ENCODE assay signal across 8 cellular contexts in the genomic region with DNA sequence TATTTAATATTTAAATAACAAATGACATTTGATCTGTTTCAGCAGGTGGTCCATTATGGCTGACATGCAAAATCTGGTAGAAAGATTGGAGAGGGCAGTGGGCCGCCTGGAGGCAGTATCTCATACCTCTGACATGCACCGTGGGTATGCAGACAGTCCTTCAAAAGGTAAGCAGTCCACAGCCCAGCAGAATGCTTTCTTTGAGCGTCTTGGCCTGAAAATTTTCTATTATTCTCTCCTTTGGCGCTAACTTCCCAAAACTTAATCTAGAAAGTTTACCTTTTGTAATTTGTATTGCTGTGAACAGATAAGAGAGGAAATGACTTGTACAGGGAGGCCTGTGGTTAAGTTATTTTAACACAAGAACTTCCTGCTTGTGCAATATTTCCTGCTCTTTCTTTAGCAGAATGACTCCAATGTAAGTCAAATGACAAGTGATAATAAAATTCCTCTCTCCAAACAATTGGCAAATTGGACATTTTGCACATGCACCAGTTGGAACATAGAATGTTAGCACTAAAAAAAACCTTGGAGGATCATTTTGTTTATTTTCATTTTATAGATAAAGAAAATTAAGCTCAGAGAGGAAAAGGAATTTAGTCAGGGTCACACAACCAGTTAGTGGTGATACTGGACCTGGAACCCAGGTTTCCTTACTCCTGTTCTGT. TPM values are rescaled to one million over a fixed set of nuclear protein-coding genes. Genes with fewer than 3 reads are reported as not detected.
DNase-seq lines count a peak whose midpoint lies in the region; ATAC-seq and TF ChIP-seq lines count a peak whose summit lies in the region.

No MANE protein-coding gene starts in this region.

- ATAC-seq in lung (ENCODE audit: insufficient read depth, low FRiP score) (peak; percentile 38), GM21717 (IDR thresholded peaks at IDR 0.05; ENCODE audit: unreplicated experiment) (no peak), HG03571 (IDR thresholded peaks at IDR 0.05; ENCODE audit: unreplicated experiment) (no peak)

- intact Hi-C loops in activated naive CD4-positive, alpha-beta T cell treated with anti-CD3 and anti-CD28 coated beads for 36 hours (cut with micrococcal nuclease) = loop anchor here (1.0 to 2.0 kb wide), 4 partner anchors 8 to 391 kb away; a partner anchor contains a TSS

- H3K9me3 ChIP-seq in lung (ENCODE audit: control insufficient read depth in 2 of 2, insufficient read depth in 1 of 2, low read length in 1 of 2) = no peaks in the 10 kb centered on the region

- no peak for TF ChIP-seq CTCF in lung (IDR thresholded peaks at IDR 0.05; ENCODE audit: control extremely low read depth, extremely low read depth)

- H3K27me3 Mint-ChIP-seq in activated naive CD4-positive, alpha-beta T cell treated with anti-CD3 and anti-CD28 coated beads for 36 hours (ENCODE audit: low read depth) = no peaks in the 10 kb centered on the region

- peaks cover 88% of the 10 kb centered on the region for H3K4me1 Mint-ChIP-seq in activated naive CD4-positive, alpha-beta T cell treated with anti-CD3 and anti-CD28 coated beads for 36 hours (ENCODE audit: low read depth)

- H3K4me3 ChIP-seq in lung = no peak overlapping the region

- H3K36me3 Mint-ChIP-seq in activated naive CD4-positive, alpha-beta T cell treated with anti-CD3 and anti-CD28 coated beads for 36 hours (ENCODE audit: low read depth) = peaks cover 42% of the 10 kb centered on the region

- peaks cover 20 to 23% of the 10 kb centered on the region in 2 donors for H3K36me3 ChIP-seq in lung (ENCODE audit: control insufficient read depth in 2 of 2, insufficient read depth in 2 of 2, low read length in 2 of 2)

- H3K9me3 Mint-ChIP-seq in activated naive CD4-positive, alpha-beta T cell treated with anti-CD3 and anti-CD28 coated beads for 36 hours = no peaks in the 10 kb centered on the region

- H3K27me3 ChIP-seq in lung (ENCODE audit: control insufficient read depth, insufficient read depth) = no peaks in the 10 kb centered on the region

- CTCF ChIA-PET in activated naive CD4-positive, alpha-beta T cell treated with anti-CD3 and anti-CD28 coated beads for 36 hours (lab: Charles Lee) = interaction anchor here (0.6 to 1.0 kb wide), 5 partner anchors 16 to 1071 kb away, joined by 3 to 11 read pairs (median 3); no protein-coding TSS in a partner anchor

- H3K27ac ChIP-seq in caudate nucleus (ENCODE audit: low read depth, low read length) = peak overlapping the region; percentile 84
- peak overlapping the region; percentile 68 to 87 for H3K27ac ChIP-seq in lung (ENCODE audit: low read depth in 1 of 2, low read length in 1 of 2)

- peak overlapping the region; percentile 83 for H3K27ac Mint-ChIP-seq in activated naive CD4-positive, alpha-beta T cell treated with anti-CD3 and anti-CD28 coated beads for 36 hours

- no peak for DNase-seq in activated naive CD4-positive, alpha-beta T cell treated with anti-CD3 and anti-CD28 coated beads for 36 hours
- no peak for DNase-seq in activated naive CD4-positive, alpha-beta T cell treated with Interleukin-2 at 50 U/mL for 16 hours
- peak; percentile 89 to 94 for DNase-seq in NCI-H526 (lab: John Stamatoyannopoulos, UW)
- no peak for DNase-seq in caudate nucleus (lab: John Stamatoyannopoulos, UW)
- DNase-seq in lung (ENCODE audit: low spot score) = no peak
- no peak for DNase-seq in NCI-H1105 treated with DMSO at 0.1 percent for 48 hours (lab: John Stamatoyannopoulos, UW)

- peak overlapping the region; percentile 41 for H3K4me3 Mint-ChIP-seq in activated naive CD4-positive, alpha-beta T cell treated with anti-CD3 and anti-CD28 coated beads for 36 hours

- H3K4me1 ChIP-seq in lung (ENCODE audit: control insufficient read depth in 2 of 2, insufficient read depth in 2 of 2, low read length in 2 of 2) = peaks cover 10 to 35% of the 10 kb centered on the region in 2 donors

- 8 to 22% methylated on average over 4 of the region's 4 CpGs for WGBS in lung, 2 donors

RNA-seq across cellular contexts. Expression of a gene that starts 18.9 kb away (rescaled TPM):
- 100 to 1,000 TPM; 522 to 525 TPM for total RNA-seq in activated naive CD4-positive, alpha-beta T cell treated with anti-CD3 and anti-CD28 coated beads for 36 hours
- total RNA-seq in lung = 100 to 1,000 TPM; 170 to 400 TPM
- 100 to 1,000 TPM; 109 to 454 TPM for polyA plus RNA-seq in lung

RNA-seq across cellular contexts. Expression of a gene that starts 37.6 kb away (rescaled TPM):
- 10 to 100 TPM; 81.3 to 89.7 TPM for total RNA-seq in activated naive CD4-positive, alpha-beta T cell treated with anti-CD3 and anti-CD28 coated beads for 36 hours
- 100 to 1,000 TPM in 1 of 2 donors, 10 to 100 TPM in 1; 73.2 to 152 TPM for total RNA-seq in lung
- polyA plus RNA-seq in lung = 100 to 1,000 TPM; 103 to 147 TPM

Comparison
In these comparisons a context has a peak if more than half of its experiments do, and no peak if none do; other contexts are left out.
1. DNase-seq: peak in NCI-H526 (2 of 2); none in activated naive CD4-positive, alpha-beta T cell treated with anti-CD3 and anti-CD28 coated beads for 36 hours (single experiment), activated naive CD4-positive, alpha-beta T cell treated with Interleukin-2 at 50 U/mL for 16 hours (single experiment), caudate nucleus (0 of 61), lung (single experiment) and NCI-H1105 treated with DMSO at 0.1 percent for 48 hours (single experiment).